23 cellular contexts compared by ENCODE assay signal in the genomic region with DNA sequence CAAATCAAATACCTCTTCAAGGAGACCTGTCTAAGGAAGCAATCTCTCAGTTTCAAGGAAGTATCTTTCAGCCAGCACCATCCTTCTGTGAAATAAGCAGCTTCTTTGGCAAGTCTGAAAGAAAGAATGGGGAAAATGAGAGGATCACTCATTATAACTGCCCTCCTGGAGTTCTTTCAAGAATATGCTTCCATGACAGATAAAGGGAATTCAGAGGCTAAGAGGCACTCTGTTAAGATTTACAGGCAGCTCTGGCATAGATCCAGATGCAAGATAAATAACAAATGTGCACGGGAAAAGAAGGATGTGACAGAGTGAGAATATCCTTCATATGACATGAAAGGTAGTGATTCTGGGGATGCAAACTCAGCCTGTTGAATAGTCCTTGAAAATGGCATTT.
DNase-seq lines count a peak whose midpoint lies in the region; ATAC-seq lines count a peak whose summit lies in the region.
"Had no signal": no experiment of that assay in that cellular context is flagged by ENCODE, and none has a peak within 500 bp of the region (broad histone marks: within the 10 kb centered on the region; RNA-seq: fewer than 3 reads in every experiment).

No MANE protein-coding gene starts in this region.

- H3K4me1 ChIP-seq in neuronal stem cell (ENCODE audit: control insufficient read depth in 2 of 2, insufficient read depth in 1 of 2, low read depth in 1 of 2, low read length in 2 of 2) = peaks cover 0 to 2% of the 10 kb centered on the region in 2 donors
- H3K4me1 ChIP-seq: A549 had no signal

- ATAC-seq in esophagus mucosa = no peak
- ATAC-seq: A549, K562, SK-N-SH treated with all-trans-retinoic acid at 6 μM for 48 hours had no signal

- H3K9ac ChIP-seq in neuronal stem cell (ENCODE audit: low read depth, low read length, poor library complexity) = no peak overlapping the region
- H3K9ac ChIP-seq: GM23248 had no signal

- H2BK120ac ChIP-seq in neuronal stem cell (ENCODE audit: low read depth, low read length) = no peak overlapping the region

- no peak overlapping the region for H2BK15ac ChIP-seq in neuronal stem cell (ENCODE audit: low read length)

- no CpG with 5 or more reads among the region's 1 CpG for WGBS in neuronal stem cell (ENCODE audit: extremely low coverage in 2 of 2, insufficient read length in 2 of 2, insufficient replicate concordance in 1 of 2), 2 donors

- no peak overlapping the region for H4K91ac ChIP-seq in neuronal stem cell (ENCODE audit: low read depth, low read length, poor library complexity)

- DNase-seq in NCI-H1092 (lab: John Stamatoyannopoulos, UW) = peak; percentile 6
- peak; percentile 77 to 91 for DNase-seq in NCI-H524 (lab: John Stamatoyannopoulos, UW)
- peak; percentile 38 for DNase-seq in cerebellar cortex (ENCODE audit: low spot score)
- DNase-seq in neuronal stem cell (ENCODE audit: low spot score) = peak; percentile 5
- no peak for DNase-seq in AG20443 (ENCODE audit: low spot score)
- DNase-seq in NCI-H2081 treated with DMSO at 0.1 percent for 48 hours (lab: John Stamatoyannopoulos, UW) = no peak
- DNase-seq in GM19238 (ENCODE audit: insufficient read length, low spot score) = no peak
- DNase-seq: CD4-positive, CD25-positive, alpha-beta regulatory T cell; DMS79; GM23248; MM.1S; NCI-H1105; NCI-H2107; NCI-H226; NCI-H748 treated with DMSO at 0.1 percent for 48 hours; PC-9; SHP77 treated with DMSO at 0.1 percent for 48 hours had no signal

- H3K79me1 ChIP-seq in neuronal stem cell (ENCODE audit: low read depth, low read length) = no peaks in the 10 kb centered on the region

- no peak overlapping the region for H3K27ac ChIP-seq in neuronal stem cell (replicated peaks; ENCODE audit: low read length)
- H3K27ac ChIP-seq: A549, GM23248, PC-9, RWPE1 had no signal

- H3K4me3 ChIP-seq in neuronal stem cell (ENCODE audit: low read length in 2 of 2) = no peak overlapping the region
- H3K4me3 ChIP-seq: A549, GM23248, HAP-1, K562, PC-9 had no signal

- no peaks in the 10 kb centered on the region for H3K9me3 ChIP-seq in neuronal stem cell (replicated peaks in 1 of 2; ENCODE audit: control insufficient read depth in 2 of 2, insufficient read depth in 1 of 2, low read depth in 1 of 2, low read length in 2 of 2)
- H3K9me3 ChIP-seq: A549, HAP-1 had no signal

- no peak overlapping the region for H2BK5ac ChIP-seq in neuronal stem cell (ENCODE audit: low read length)

- no peaks in the 10 kb centered on the region for H3K27me3 ChIP-seq in neuronal stem cell (ENCODE audit: control insufficient read depth in 3 of 3, insufficient read depth in 3 of 3, low read depth in 1 of 3, low read length in 3 of 3)

- H4K8ac ChIP-seq in neuronal stem cell (ENCODE audit: low read depth, low read length) = no peak overlapping the region

- H3K4ac ChIP-seq in neuronal stem cell (ENCODE audit: low read length) = no peak overlapping the region

- no peak overlapping the region for H3K23ac ChIP-seq in neuronal stem cell (ENCODE audit: low read depth, low read length, poor library complexity)

- H3K18ac ChIP-seq in neuronal stem cell (ENCODE audit: low read length) = no peak overlapping the region

- H3K14ac ChIP-seq in neuronal stem cell (ENCODE audit: low read length) = no peak overlapping the region

- H2AK5ac ChIP-seq in neuronal stem cell (ENCODE audit: low read depth, low read length) = no peak overlapping the region

- no peak overlapping the region for H2AFZ ChIP-seq in neuronal stem cell (ENCODE audit: low read length)
- H2AFZ ChIP-seq: GM23248, PC-9 had no signal

- no peak overlapping the region for H2BK12ac ChIP-seq in neuronal stem cell (ENCODE audit: low read length)

- H3K36me3 ChIP-seq in neuronal stem cell (replicated peaks in 1 of 2; ENCODE audit: control insufficient read depth in 2 of 2, insufficient read depth in 2 of 2, low read length in 2 of 2) = no peaks in the 10 kb centered on the region
- H3K36me3 ChIP-seq: HAP-1 had no signal

- no peak overlapping the region for H3K4me2 ChIP-seq in neuronal stem cell (ENCODE audit: insufficient read depth, low read length, poor library complexity, severe bottlenecking)
- H3K4me2 ChIP-seq: A549, PC-9 had no signal

Comparison
In these comparisons a context has a peak if more than half of its experiments do, and no peak if none do; other contexts are left out.
1. DNase-seq: peak in NCI-H1092 (single experiment), NCI-H524 (2 of 2), cerebellar cortex (single experiment) and neuronal stem cell (single experiment); none in AG20443 (single experiment), NCI-H2081 treated with DMSO at 0.1 percent for 48 hours (single experiment) and GM19238 (single experiment).